7 cellular contexts compared by ENCODE assay signal in genomic region chr18:71815305-71815704, GRCh38.
"Had no signal": no experiment of that assay in that cellular context is flagged by ENCODE, and none has a peak within 500 bp of the region (broad histone marks: within the 10 kb centered on the region; RNA-seq: fewer than 3 reads in every experiment).

No MANE protein-coding gene starts in this region.

- H2AFZ ChIP-seq: GM23338 had no signal

- DNase-seq: H7, HFFc6, KG1 had no signal

- H3K4me1 ChIP-seq: HAP-1 had no signal

- H3K27ac ChIP-seq: HL-60 had no signal

- H3K4me3 ChIP-seq: GM23338, HAP-1 had no signal

- ATAC-seq: GM23338, HCT116 had no signal

- H3K36me3 ChIP-seq: HAP-1 had no signal

- H3K9me3 ChIP-seq: HAP-1 had no signal

- H3K4me2 ChIP-seq: GM23338 had no signal
